7 cellular contexts compared by ENCODE assay signal in genomic region chr6:16615215-16615614, GRCh38.
DNase-seq lines count a peak whose midpoint lies in the region; ATAC-seq, FAIRE-seq and TF ChIP-seq lines count a peak whose summit lies in the region.
"Not testable (repeated sequence)": the region's sequence is repeated elsewhere in the genome, so short reads cannot be mapped to it uniquely, and the experiment has no call there.

No MANE protein-coding gene starts in this region.

- H3K4me2 ChIP-seq in astrocyte (ENCODE audit: low read length); K562 (ENCODE audit: insufficient read depth, low read length): not testable (repeated sequence)

- H3K4me3 Mint-ChIP-seq in activated CD4-positive, alpha-beta T cell treated with anti-CD3 and anti-CD28 coated beads for 36 hours; astrocyte (ENCODE audit: unreplicated experiment): not testable (repeated sequence)

- H3K4me1 ChIP-seq in astrocyte (ENCODE audit: insufficient read depth, low read length); K562 (replicated peaks in 1 of 2; ENCODE audit: control insufficient read depth in 2 of 2, insufficient read depth in 2 of 2, low read length in 2 of 2); small intestine (ENCODE audit: control insufficient read depth in 2 of 2, insufficient read depth in 1 of 2, low read depth in 1 of 2, low read length in 1 of 2): not testable (repeated sequence)

- not testable (repeated sequence) for H3K27me3 Mint-ChIP-seq in activated CD4-positive, alpha-beta T cell treated with anti-CD3 and anti-CD28 coated beads for 36 hours; astrocyte (ENCODE audit: low read depth, unreplicated experiment)

- CTCF ChIA-PET in activated CD4-positive, alpha-beta T cell treated with anti-CD3 and anti-CD28 coated beads for 36 hours (lab: Charles Lee); K562 (lab: Yijun Ruan, JAX; ENCODE audit: low intra/inter-chr PET ratio): not testable (repeated sequence)

- H3K36me3 ChIP-seq in astrocyte (ENCODE audit: insufficient read depth, low read length); K562 (ENCODE audit: control insufficient read depth, insufficient read depth, low read length); small intestine (ENCODE audit: control insufficient read depth in 2 of 2, insufficient read depth in 2 of 2, low read length in 2 of 2): not testable (repeated sequence)

- not testable (repeated sequence) for TF ChIP-seq RAD21 in K562 (CRISPR knock-in tag; conservative IDR thresholded peaks at IDR 0.05 in 1 of 2, IDR thresholded peaks at IDR 0.05 in 1 of 2)

- H3K4me3 ChIP-seq in astrocyte (ENCODE audit: insufficient read depth, low read depth, low read length); K562; small intestine (ENCODE audit: low read depth in 1 of 2, low read length in 2 of 2): not testable (repeated sequence)

- WGBS in K562 (ENCODE audit: insufficient coverage, low coverage, missing lambda C conversion rate) = 3% methylated on average over 3 of the region's 6 CpGs
- 90 to 100% (median 97%) methylated on average over 2 to 3 of the region's 6 CpGs for WGBS in small intestine, 3 donors

- in situ Hi-C loops in K562 (cut with MboI) = not testable (repeated sequence)

- not testable (repeated sequence) for BruUV-seq in K562 (replicated peaks; lab: Mats Ljungman, UMichigan)

- FAIRE-seq in GM12891 (lab: Jason Lieb, UNC) (peak; percentile 77), GM19239 (lab: Jason Lieb, UNC) (peak; percentile 84), astrocyte (lab: Jason Lieb, UNC) (peak; percentile 47), K562 (lab: Jason Lieb, UNC) (peak; percentile 11), endometrium (lab: Jason Lieb, UNC) (peak; percentile 8), small intestine (lab: Jason Lieb, UNC) (peak; percentile 36)

- not testable (repeated sequence) for TF ChIP-seq CTCF in astrocyte (IDR thresholded peaks at IDR 0.05; ENCODE audit: insufficient read depth, low read depth, low read length); K562 (IDR thresholded peaks at IDR 0.05 in 2 of 3, conservative IDR thresholded peaks at IDR 0.05 in 1 of 3; ENCODE audit: insufficient read depth in 2 of 3, low read depth in 1 of 3, low read length in 3 of 3)

- not testable (repeated sequence) for TF ChIP-seq EP300 in K562 (IDR thresholded peaks at IDR 0.05; ENCODE audit: low read length)

- not testable (repeated sequence) for H3K9me3 ChIP-seq in astrocyte (ENCODE audit: insufficient read depth, low read depth, low read length); K562 (replicated peaks; ENCODE audit: control insufficient read depth, insufficient read depth, low read depth, low read length); small intestine (ENCODE audit: control insufficient read depth, low read depth)

- H2AFZ ChIP-seq in astrocyte (ENCODE audit: low read depth, low read length); K562 (ENCODE audit: low read depth, low read length): not testable (repeated sequence)

- not testable (repeated sequence) for TF ChIP-seq POLR2A in GM12891 (IDR thresholded peaks at IDR 0.05; ENCODE audit: low read depth, low read length); K562 (conservative IDR thresholded peaks at IDR 0.05)

- not testable (repeated sequence) for H4K20me1 ChIP-seq in astrocyte (ENCODE audit: insufficient read depth, low read length); K562 (replicated peaks; ENCODE audit: control insufficient read depth, insufficient read depth, low read length)

- POLR2A ChIA-PET in activated CD4-positive, alpha-beta T cell treated with anti-CD3 and anti-CD28 coated beads for 36 hours (lab: Charles Lee); K562 (lab: Yijun Ruan, JAX): not testable (repeated sequence)

- H3K27ac Mint-ChIP-seq in activated CD4-positive, alpha-beta T cell treated with anti-CD3 and anti-CD28 coated beads for 36 hours; astrocyte (ENCODE audit: unreplicated experiment): not testable (repeated sequence)

- H3K27ac ChIP-seq in astrocyte (ENCODE audit: low read depth, low read length); K562 (ENCODE audit: extremely low read depth, low read depth, low read length); small intestine (ENCODE audit: low read depth in 1 of 2, low read length in 1 of 2): not testable (repeated sequence)

- ATAC-seq in activated CD4-positive, alpha-beta T cell treated with anti-CD3 and anti-CD28 coated beads for 36 hours = peak; percentile 47
- not testable (repeated sequence) for ATAC-seq in K562

- not testable (repeated sequence) for H3K4me1 Mint-ChIP-seq in activated CD4-positive, alpha-beta T cell treated with anti-CD3 and anti-CD28 coated beads for 36 hours; astrocyte (ENCODE audit: low read depth, unreplicated experiment)

- H3K9me1 ChIP-seq in K562 (ENCODE audit: control insufficient read depth, insufficient read depth, low read length) = not testable (repeated sequence)

- not testable (repeated sequence) for H3K9me3 Mint-ChIP-seq in activated CD4-positive, alpha-beta T cell treated with anti-CD3 and anti-CD28 coated beads for 36 hours (ENCODE audit: low read depth); astrocyte (ENCODE audit: unreplicated experiment)

- H3K27me3 ChIP-seq in astrocyte (ENCODE audit: insufficient read depth, low read length); K562 (ENCODE audit: control insufficient read depth in 2 of 2, insufficient read depth in 2 of 2, low read length in 2 of 2); small intestine (ENCODE audit: control insufficient read depth in 2 of 2, insufficient read depth in 2 of 2, low read length in 2 of 2): not testable (repeated sequence)

- intact Hi-C loops in activated CD4-positive, alpha-beta T cell treated with anti-CD3 and anti-CD28 coated beads for 36 hours (cut with DNase I, micrococcal nuclease); K562 (cut with micrococcal nuclease): not testable (repeated sequence)

- H3K9ac ChIP-seq in astrocyte (ENCODE audit: low read length); K562 (ENCODE audit: insufficient read depth in 1 of 2, low read depth in 2 of 2, low read length in 2 of 2): not testable (repeated sequence)

- not testable (repeated sequence) for H3K79me2 ChIP-seq in astrocyte (ENCODE audit: insufficient read depth, low read length); K562 (ENCODE audit: control insufficient read depth, insufficient read depth, low read length)

- H3K36me3 Mint-ChIP-seq in activated CD4-positive, alpha-beta T cell treated with anti-CD3 and anti-CD28 coated beads for 36 hours (ENCODE audit: low read depth); astrocyte (ENCODE audit: low read depth, unreplicated experiment): not testable (repeated sequence)

- DNase-seq in GM12891 (ENCODE audit: insufficient read length, low spot score); GM19239 (ENCODE audit: insufficient read length, low spot score); activated CD4-positive, alpha-beta T cell treated with anti-CD3 and anti-CD28 coated beads for 36 hours; astrocyte (ENCODE audit: low read depth); K562 (ENCODE audit: extremely low read depth in 1 of 4, low spot score in 3 of 4); small intestine: not testable (repeated sequence)
